8 cellular contexts compared by ENCODE assay signal in the genomic region with DNA sequence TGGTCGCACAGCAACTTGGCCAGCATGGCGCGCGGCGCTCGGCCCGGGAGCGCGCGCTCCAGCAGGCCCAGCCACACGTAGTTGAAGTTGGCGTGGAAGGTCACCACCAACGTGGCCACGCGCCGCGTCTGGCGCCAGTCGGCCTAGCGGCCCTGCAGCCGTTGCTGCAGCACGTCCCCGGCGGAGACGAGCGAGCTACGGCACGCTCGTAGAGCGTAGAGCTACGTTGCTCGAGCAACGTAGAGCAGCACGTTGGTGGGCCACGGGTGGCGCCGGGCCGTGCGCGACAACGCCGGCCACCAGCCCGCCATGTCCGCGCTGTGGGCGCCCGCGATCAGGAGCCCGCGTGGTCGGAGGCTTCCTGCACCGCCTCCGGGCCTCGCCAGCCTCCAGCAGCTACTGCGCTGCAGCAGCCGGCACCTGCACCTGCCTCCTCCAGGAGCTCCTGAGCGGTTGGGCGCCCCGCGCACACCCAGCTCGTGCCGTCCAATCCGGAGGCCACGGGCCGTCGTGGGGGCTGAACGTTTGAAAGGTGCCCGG. TPM values are rescaled to one million over a fixed set of nuclear protein-coding genes. Genes with fewer than 3 reads are reported as not detected.
DNase-seq lines count a peak whose midpoint lies in the region; ATAC-seq and TF ChIP-seq lines count a peak whose summit lies in the region.

No MANE protein-coding gene starts in this region.

- peaks cover 11% of the 10 kb centered on the region for H3K36me3 Mint-ChIP-seq in activated CD8-positive, alpha-beta T cell treated with anti-CD3 and anti-CD28 coated beads for 36 hours (ENCODE audit: low read depth)

- H3K36me3 ChIP-seq in effector memory CD4-positive, alpha-beta T cell (ENCODE audit: control insufficient read depth, insufficient read depth, low read length) = no peaks in the 10 kb centered on the region
- no peaks in the 10 kb centered on the region for H3K36me3 ChIP-seq in tibial nerve

- H3K4me1 Mint-ChIP-seq in activated CD8-positive, alpha-beta T cell treated with anti-CD3 and anti-CD28 coated beads for 36 hours (ENCODE audit: low read depth) = peaks cover 11% of the 10 kb centered on the region

- no peaks in the 10 kb centered on the region for H3K27me3 ChIP-seq in effector memory CD4-positive, alpha-beta T cell (replicated peaks; ENCODE audit: control insufficient read depth, insufficient read depth, low read length, poor library complexity, severe bottlenecking)
- peaks cover 0 to 14% of the 10 kb centered on the region in 2 donors for H3K27me3 ChIP-seq in tibial nerve

- no peaks in the 10 kb centered on the region for H3K4me1 ChIP-seq in effector memory CD4-positive, alpha-beta T cell (ENCODE audit: control insufficient read depth, insufficient read depth, low read length, poor library complexity, severe bottlenecking)
- H3K4me1 ChIP-seq in tibial nerve = peaks cover 0 to 13% (median 0%) of the 10 kb centered on the region in 4 donors

- H3K4me3 Mint-ChIP-seq in activated CD8-positive, alpha-beta T cell treated with anti-CD3 and anti-CD28 coated beads for 36 hours = peak overlapping the region; percentile 91

- H3K9me3 Mint-ChIP-seq in activated CD8-positive, alpha-beta T cell treated with anti-CD3 and anti-CD28 coated beads for 36 hours = no peaks in the 10 kb centered on the region

- intact Hi-C loops in activated CD8-positive, alpha-beta T cell treated with anti-CD3 and anti-CD28 coated beads for 36 hours (cut with micrococcal nuclease) = no loop called here
- intact Hi-C loops in posterior cingulate gyrus (cut with DNase I) = no loop called here

- WGBS in tibial nerve, 2 donors = 2 to 32% methylated on average over 24 to 39 of the region's 68 CpGs

- TF ChIP-seq CTCF in activated CD8-positive, alpha-beta T cell treated with anti-CD3 and anti-CD28 coated beads for 36 hours (IDR thresholded peaks at IDR 0.05) = no peak
- no peak for TF ChIP-seq CTCF in tibial nerve (IDR thresholded peaks at IDR 0.05)

- CTCF ChIA-PET in activated CD8-positive, alpha-beta T cell treated with anti-CD3 and anti-CD28 coated beads for 36 hours (lab: Charles Lee) = interaction anchor here (0.6 to 1.2 kb wide), 2 partner anchors 13 to 430 kb away, joined by 3 to 5 read pairs; partner anchors contain the start of gene SULT1A1

- no peak for TF ChIP-seq POLR2A in tibial nerve (IDR thresholded peaks at IDR 0.05)

- no peak for TF ChIP-seq EP300 in tibial nerve (IDR thresholded peaks at IDR 0.05)

- H3K9me3 ChIP-seq in effector memory CD4-positive, alpha-beta T cell (ENCODE audit: control insufficient read depth, low read length) = no peaks in the 10 kb centered on the region
- H3K9me3 ChIP-seq in tibial nerve = no peaks in the 10 kb centered on the region

- H3K27ac ChIP-seq in effector memory CD4-positive, alpha-beta T cell (ENCODE audit: insufficient read depth, low read length, poor library complexity, severe bottlenecking) = peak overlapping the region; percentile 37
- peak overlapping the region in 2 of 4 donors; percentile 10 to 51 for H3K27ac ChIP-seq in tibial nerve

- DNase-seq in DMS79 (lab: John Stamatoyannopoulos, UW) (peak; percentile 75), NCI-H2107 (lab: John Stamatoyannopoulos, UW) (peak; percentile 65), posterior cingulate gyrus (peak in 9 of 10 donors; percentile 19 to 94 (median 53)), tibial nerve (ENCODE audit: low spot score in 2 of 2) (no peak)
- peak; percentile 80 for DNase-seq in activated CD8-positive, alpha-beta T cell treated with anti-CD3 and anti-CD28 coated beads for 36 hours
- DNase-seq in effector memory CD4-positive, alpha-beta T cell = peak in 2 of 3 donors; percentile 35 to 42

- H3K4me3 ChIP-seq in effector memory CD4-positive, alpha-beta T cell (ENCODE audit: insufficient read depth, low read depth, low read length, poor library complexity, severe bottlenecking) = peak overlapping the region; percentile 66
- peak overlapping the region; percentile 40 to 61 (median 51) for H3K4me3 ChIP-seq in tibial nerve

- peak overlapping the region; percentile 88 for H3K27ac Mint-ChIP-seq in activated CD8-positive, alpha-beta T cell treated with anti-CD3 and anti-CD28 coated beads for 36 hours

- peak; percentile 94 for ATAC-seq in activated CD8-positive, alpha-beta T cell treated with anti-CD3 and anti-CD28 coated beads for 36 hours
- ATAC-seq in HG03139 (IDR thresholded peaks at IDR 0.05; ENCODE audit: unreplicated experiment) (no peak), GM21526 (IDR thresholded peaks at IDR 0.05; ENCODE audit: low FRiP score, unreplicated experiment) (no peak)

- no peaks in the 10 kb centered on the region for H3K27me3 Mint-ChIP-seq in activated CD8-positive, alpha-beta T cell treated with anti-CD3 and anti-CD28 coated beads for 36 hours

- POLR2A ChIA-PET in activated CD8-positive, alpha-beta T cell treated with anti-CD3 and anti-CD28 coated beads for 36 hours (lab: Charles Lee) = no interaction called here

RNA-seq across cellular contexts. Expression of gene SULT1A1, which starts 13.4 kb away (rescaled TPM):
- 10 to 100 TPM; 15.6 to 17.4 TPM for total RNA-seq in activated CD8-positive, alpha-beta T cell treated with anti-CD3 and anti-CD28 coated beads for 36 hours
- total RNA-seq in tibial nerve = 10 to 100 TPM; 30.9 to 59.8 (median 43.7) TPM

RNA-seq across cellular contexts. Expression of gene NPIPB8, which starts 14.6 kb away (rescaled TPM):
- not detected for total RNA-seq in activated CD8-positive, alpha-beta T cell treated with anti-CD3 and anti-CD28 coated beads for 36 hours
- total RNA-seq in tibial nerve = 1 to 10 TPM in 2 of 4 donors, not detected in 2; 1.3 to 2.4 TPM

RNA-seq across cellular contexts. Expression of gene SULT1A2, which starts 26.4 kb away (rescaled TPM):
- total RNA-seq in activated CD8-positive, alpha-beta T cell treated with anti-CD3 and anti-CD28 coated beads for 36 hours = 1 to 10 TPM in 1 of 2 experiments, under 1 TPM in 1; 0.81 to 1.0 TPM
- total RNA-seq in tibial nerve = 10 to 100 TPM in 1 of 4 donors, 1 to 10 TPM in 2, not detected in 1; 2.4 to 11.8 (median 6.1) TPM

Comparison
In these comparisons a context has a peak if more than half of its experiments do, and no peak if none do; other contexts are left out.
1. DNase-seq: peak in DMS79 (single experiment), NCI-H2107 (single experiment), activated CD8-positive, alpha-beta T cell treated with anti-CD3 and anti-CD28 coated beads for 36 hours (single experiment), effector memory CD4-positive, alpha-beta T cell (2 of 3) and posterior cingulate gyrus (9 of 10); none in tibial nerve (0 of 2).